ENCODE assay signal across 17 cellular contexts in the genomic region with DNA sequence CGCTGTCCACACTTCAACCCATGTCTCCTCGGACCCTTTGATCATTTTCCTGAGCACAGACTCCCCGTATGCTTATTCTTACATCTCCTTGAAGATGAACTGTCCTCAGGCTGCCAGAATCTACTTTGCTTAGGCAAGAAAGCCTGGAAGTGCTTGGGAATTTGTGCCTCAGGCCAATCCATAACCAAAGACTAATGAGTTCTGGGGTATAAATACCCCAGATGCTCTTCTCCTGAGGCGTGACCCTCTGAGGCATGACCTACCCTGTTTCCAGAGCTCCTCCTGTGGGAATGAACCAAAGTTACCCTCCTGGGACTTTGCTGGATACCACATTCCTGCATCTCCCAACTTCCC. TPM values are rescaled to one million over a fixed set of nuclear protein-coding genes. Genes with fewer than 3 reads are reported as not detected.
DNase-seq lines count a peak whose midpoint lies in the region; ATAC-seq and TF ChIP-seq lines count a peak whose summit lies in the region.
"Had no signal": no experiment of that assay in that cellular context is flagged by ENCODE, and none has a peak within 500 bp of the region (broad histone marks: within the 10 kb centered on the region; RNA-seq: fewer than 3 reads in every experiment).

No MANE protein-coding gene starts in this region.

- ATAC-seq in foreskin keratinocyte (no peak), GM21423 (IDR thresholded peaks at IDR 0.05; ENCODE audit: unreplicated experiment) (no peak)

- DNase-seq in foreskin keratinocyte = no peak
- DNase-seq in tibial artery = no peak
- DNase-seq in NCI-H526 (lab: John Stamatoyannopoulos, UW) = no peak
- no peak for DNase-seq in Ammon's horn (ENCODE audit: low spot score)
- no peak for DNase-seq in NCI-H446 (lab: John Stamatoyannopoulos, UW)
- DNase-seq: activated T-cell treated with anti-CD3 and anti-CD28 coated beads, Interleukin-2, amount 50 U/mL, for 24 hours; COR-L47; NCI-H1417 treated with DMSO at 0.1 percent for 48 hours; NCI-H2171; RPMI8226; stimulated activated CD4-positive, alpha-beta T cell treated with anti-CD3 and anti-CD28 coated beads, Interleukin-15, amount 100 ng/mL, for 24 hours; stimulated activated naive CD4-positive, alpha-beta T cell treated with Interleukin-2 at 50 U/mL for 16 hours had no signal

- no peak overlapping the region for H3K4me3 ChIP-seq in HEK293 (ENCODE audit: low read depth, low read length)
- peak overlapping the region in 1 of 2 donors; percentile 30 for H3K4me3 ChIP-seq in muscle layer of duodenum (ENCODE audit: low read depth in 1 of 2, low read length in 2 of 2)
- H3K4me3 ChIP-seq in tibial artery = no peak overlapping the region

- CTCF ChIA-PET in HEK293 (lab: Yijun Ruan, JAX) = interaction anchor here (0.6 kb wide), 1 partner anchor 94 kb away, joined by 3 read pairs; no protein-coding TSS in a partner anchor

- intact Hi-C loops in tibial artery (cut with DNase I; ENCODE audit: low total_unique reads) = no loop called here

- POLR2A ChIA-PET in HEK293 (lab: Yijun Ruan, JAX) = no interaction called here

- peaks cover 34% of the 10 kb centered on the region for H3K4me1 ChIP-seq in HEK293 (ENCODE audit: control insufficient read depth, insufficient read depth, low read length)
- H3K4me1 ChIP-seq in foreskin keratinocyte = peaks cover 6% of the 10 kb centered on the region
- H3K4me1 ChIP-seq in muscle layer of duodenum (ENCODE audit: control insufficient read depth in 1 of 2, insufficient read depth in 2 of 2, low read length in 2 of 2) = peaks cover 7 to 14% of the 10 kb centered on the region in 2 donors
- H3K4me1 ChIP-seq in tibial artery = peaks cover 0 to 4% (median 0%) of the 10 kb centered on the region in 4 donors

- peaks cover 15% of the 10 kb centered on the region for H3K27me3 ChIP-seq in foreskin keratinocyte
- H3K27me3 ChIP-seq in muscle layer of duodenum (ENCODE audit: low read depth, low read length) = no peaks in the 10 kb centered on the region
- H3K27me3 ChIP-seq in tibial artery = no peaks in the 10 kb centered on the region

- TF ChIP-seq CTCF in HEK293 (tag by site-specific recombination; IDR thresholded peaks at IDR 0.05) (no peak), foreskin keratinocyte (conservative IDR thresholded peaks at IDR 0.05) (no peak), tibial artery (IDR thresholded peaks at IDR 0.05) (no peak)

- H3K36me3 ChIP-seq in HEK293 (ENCODE audit: control insufficient read depth in 2 of 2, insufficient read depth in 1 of 2, low read length in 2 of 2) (no peaks in the 10 kb centered on the region), muscle layer of duodenum (ENCODE audit: control insufficient read depth in 1 of 2, insufficient read depth in 2 of 2, low read length in 2 of 2) (no peaks in the 10 kb centered on the region), tibial artery (no peaks in the 10 kb centered on the region)

- peak overlapping the region; percentile 39; the same call in 1 of the 2 replicates for H3K27ac ChIP-seq in HEK293 (ENCODE audit: extremely low read depth, low read depth, low read length)
- H3K27ac ChIP-seq in foreskin keratinocyte = peak overlapping the region; percentile 38
- H3K27ac ChIP-seq in muscle layer of duodenum (ENCODE audit: low read length) = peak overlapping the region; percentile 71
- H3K27ac ChIP-seq in tibial artery = peak overlapping the region; percentile 31 to 43

- H3K9me3 ChIP-seq in HEK293 (ENCODE audit: control insufficient read depth, insufficient read depth, low read depth, low read length) (no peaks in the 10 kb centered on the region), muscle layer of duodenum (ENCODE audit: control insufficient read depth in 1 of 2, low read length in 2 of 2) (no peaks in the 10 kb centered on the region), tibial artery (no peaks in the 10 kb centered on the region)

TF ChIP-seq in HEK293, 187 proteins besides CTCF, POLR2A, EP300 and RAD21:
- peak; percentile 66; the same call in 1 of the 2 replicates for TF ChIP-seq ZNF37A (tag by site-specific recombination; IDR thresholded peaks at IDR 0.05)
- TF ChIP-seq, protein P1, sequence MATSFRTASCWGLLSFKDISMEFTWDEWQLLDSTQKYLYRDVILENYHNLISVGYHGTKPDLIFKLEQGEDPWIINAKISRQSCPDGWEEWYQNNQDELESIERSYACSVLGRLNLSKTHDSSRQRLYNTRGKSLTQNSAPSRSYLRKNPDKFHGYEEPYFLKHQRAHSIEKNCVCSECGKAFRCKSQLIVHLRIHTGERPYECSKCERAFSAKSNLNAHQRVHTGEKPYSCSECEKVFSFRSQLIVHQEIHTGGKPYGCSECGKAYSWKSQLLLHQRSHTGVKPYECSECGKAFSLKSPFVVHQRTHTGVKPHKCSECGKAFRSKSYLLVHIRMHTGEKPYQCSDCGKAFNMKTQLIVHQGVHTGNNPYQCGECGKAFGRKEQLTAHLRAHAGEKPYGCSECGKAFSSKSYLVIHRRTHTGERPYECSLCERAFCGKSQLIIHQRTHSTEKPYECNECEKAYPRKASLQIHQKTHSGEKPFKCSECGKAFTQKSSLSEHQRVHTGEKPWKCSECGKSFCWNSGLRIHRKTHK (tag by site-specific recombination; IDR thresholded peaks at IDR 0.05) = no peak

RNA-seq across cellular contexts. Expression of gene TEKT3, which starts 10.1 kb away (rescaled TPM):
- total RNA-seq in foreskin keratinocyte = not detected in 2 replicates
- polyA plus RNA-seq in foreskin keratinocyte = not detected in 2 replicates
- total RNA-seq: activated naive CD4-positive, alpha-beta T cell treated with anti-CD3 and anti-CD28 coated beads, Interleukin-2, amount 50 U/mL, for 72 hours; myocyte had no signal
